In genomic region chr17:73232587-73233373, GRCh38 we compare ENCODE assay signal across 8 cellular contexts. TPM values are rescaled to one million over a fixed set of nuclear protein-coding genes. Genes with fewer than 3 reads are reported as not detected.
A peak's percentile ranks its signal among the peaks of the same experiment; 100 is the strongest.
DNase-seq lines count a peak whose midpoint lies in the region; ATAC-seq and TF ChIP-seq lines count a peak whose summit lies in the region.

No MANE protein-coding gene starts in this region.

- H3K27ac Mint-ChIP-seq in endothelial cell (ENCODE audit: unreplicated experiment) = peak overlapping the region; percentile 97

- no peaks in the 10 kb centered on the region for H3K9me3 ChIP-seq in mucosa of descending colon
- no peaks in the 10 kb centered on the region for H3K9me3 ChIP-seq in tibial nerve

- ATAC-seq in GM21390 (IDR thresholded peaks at IDR 0.05; ENCODE audit: unreplicated experiment) (peak; percentile 29), mucosa of descending colon (peak; percentile 47)

- H3K27me3 ChIP-seq in tibial nerve = no peaks in the 10 kb centered on the region

- TF ChIP-seq EP300 in tibial nerve (IDR thresholded peaks at IDR 0.05) = no peak

- no peak for TF ChIP-seq POLR2A in tibial nerve (IDR thresholded peaks at IDR 0.05)

- no peaks in the 10 kb centered on the region for H3K9me3 Mint-ChIP-seq in endothelial cell (ENCODE audit: unreplicated experiment)

- intact Hi-C loops in mucosa of descending colon (cut with DNase I, micrococcal nuclease) = no loop called here

- peak overlapping the region; percentile 98 for H3K4me3 Mint-ChIP-seq in endothelial cell (ENCODE audit: unreplicated experiment)

- H3K27me3 Mint-ChIP-seq in endothelial cell (ENCODE audit: unreplicated experiment) = peaks cover 3% of the 10 kb centered on the region

- H3K27ac ChIP-seq in tibial nerve = peak overlapping the region; percentile 40 to 95 (median 84)

- peak; percentile 63 for DNase-seq in ELR (ENCODE audit: low read depth)
- peak; percentile 8 for DNase-seq in HT1080 (ENCODE audit: low read depth)
- peak; percentile 47 for DNase-seq in activated CD4-positive, CD25-positive, alpha-beta regulatory T cell treated with anti-CD3 and anti-CD28 coated beads, Interleukin-2, amount 50 U/mL, for 72 hours
- DNase-seq in endothelial cell (ENCODE audit: low spot score) = peak; percentile 60
- peak; percentile 51 to 79 (median 70) for DNase-seq in mucosa of descending colon
- no peak for DNase-seq in tibial nerve (ENCODE audit: low spot score in 2 of 2)
- DNase-seq in foreskin melanocyte = no peak

- H3K4me3 ChIP-seq in mucosa of descending colon = peak overlapping the region; percentile 91
- H3K4me3 ChIP-seq in tibial nerve = peak overlapping the region; percentile 72 to 100 (median 88)

- peaks cover 6% of the 10 kb centered on the region for H3K36me3 Mint-ChIP-seq in endothelial cell (ENCODE audit: low read depth, unreplicated experiment)

- H3K4me1 Mint-ChIP-seq in endothelial cell (ENCODE audit: unreplicated experiment) = peaks cover 31% of the 10 kb centered on the region

- WGBS in tibial nerve, 2 donors = 1 to 2% methylated on average over 32 to 40 of the region's 48 CpGs

- H3K36me3 ChIP-seq in mucosa of descending colon (ENCODE audit: low read depth) (no peaks in the 10 kb centered on the region), tibial nerve (peaks cover 0 to 21% (median 0%) of the 10 kb centered on the region in 3 donors)

- TF ChIP-seq CTCF in endothelial cell (IDR thresholded peaks at IDR 0.05; ENCODE audit: unreplicated experiment) = no peak
- no peak for TF ChIP-seq CTCF in mucosa of descending colon (IDR thresholded peaks at IDR 0.05)
- no peak for TF ChIP-seq CTCF in tibial nerve (IDR thresholded peaks at IDR 0.05)

- H3K4me1 ChIP-seq in mucosa of descending colon (ENCODE audit: low read depth) = peaks cover 53% of the 10 kb centered on the region
- peaks cover 0 to 56% (median 20%) of the 10 kb centered on the region in 4 donors for H3K4me1 ChIP-seq in tibial nerve

RNA-seq across cellular contexts. Expression of gene CPSF4L, which starts 28.9 kb away (rescaled TPM):
- not detected in 2 replicates for total RNA-seq in HT1080 (2014; rRNA removed; shearing (Covaris generic))
- not detected in 2 replicates for polyA plus RNA-seq in HT1080 (2015; cell fraction: cytosol; rRNA removed)
- polyA plus RNA-seq in HT1080 (2015; cell fraction: nucleus; rRNA removed) = not detected in 2 replicates
- total RNA-seq in endothelial cell (ENCODE audit: unreplicated experiment) (not detected), mucosa of descending colon (not detected), tibial nerve (not detected)

RNA-seq across cellular contexts. Expression of gene COG1, which starts 39.9 kb away (rescaled TPM):
- 20.1 and 34.9 TPM in 2 replicates for total RNA-seq in HT1080 (2014; rRNA removed; shearing (Covaris generic))
- polyA plus RNA-seq in HT1080 (2015; cell fraction: cytosol; rRNA removed) = 21.5 and 21.8 TPM in 2 replicates
- polyA plus RNA-seq in HT1080 (2015; cell fraction: nucleus; rRNA removed) = 67.6 and 68.1 TPM in 2 replicates
- total RNA-seq in endothelial cell (ENCODE audit: unreplicated experiment) = 27.8 TPM
- 10 to 100 TPM; 55.7 to 66.0 (median 57.9) TPM for total RNA-seq in mucosa of descending colon
- total RNA-seq in tibial nerve = 10 to 100 TPM; 23.6 to 46.2 (median 28.6) TPM

Comparison
In these comparisons a context has a peak if more than half of its experiments do, and no peak if none do; other contexts are left out.
1. DNase-seq: peak in ELR (single experiment), HT1080 (single experiment), activated CD4-positive, CD25-positive, alpha-beta regulatory T cell treated with anti-CD3 and anti-CD28 coated beads, Interleukin-2, amount 50 U/mL, for 72 hours (single experiment), endothelial cell (single experiment) and mucosa of descending colon (3 of 3); none in tibial nerve (0 of 2) and foreskin melanocyte (single experiment).